In genomic region chr11:58963551-58964075, GRCh38 we compare ENCODE assay signal across 10 cellular contexts. TPM values are rescaled to one million over a fixed set of nuclear protein-coding genes. Genes with fewer than 3 reads are reported as not detected.
A peak's percentile ranks its signal among the peaks of the same experiment; 100 is the strongest.
DNase-seq lines count a peak whose midpoint lies in the region; ATAC-seq, FAIRE-seq and TF ChIP-seq lines count a peak whose summit lies in the region.
"Had no signal": no experiment of that assay in that cellular context is flagged by ENCODE, and none has a peak within 500 bp of the region (broad histone marks: within the 10 kb centered on the region; RNA-seq: fewer than 3 reads in every experiment).

No MANE protein-coding gene starts in this region.

- H4K5ac ChIP-seq in H9 (ENCODE audit: insufficient read length, low read depth, low read length): no peak overlapping the region

- H3K4me1 Mint-ChIP-seq in H9: peaks cover 12 to 17% of the 10 kb centered on the region in 2 experiments
- H3K4me1 Mint-ChIP-seq in CD8-positive, alpha-beta memory T cell: no peaks in the 10 kb centered on the region
- H3K4me1 Mint-ChIP-seq in natural killer cell: no peaks in the 10 kb centered on the region

- FAIRE-seq in K562 (lab: Jason Lieb, UNC): peak; percentile 61
- FAIRE-seq: GM12878 had no signal

- no CpG with 5 or more reads among the region's 27 CpGs for WGBS in H9 (ENCODE audit: extremely low coverage, insufficient read length, low lambda C conversion rate)
- WGBS in K562 (ENCODE audit: insufficient coverage, low coverage, missing lambda C conversion rate): 2% methylated on average over 26 of the region's 27 CpGs

- H3K79me2 ChIP-seq in H9 (ENCODE audit: insufficient read depth, low read length) (no peaks in the 10 kb centered on the region), K562 (ENCODE audit: control insufficient read depth, insufficient read depth, low read length) (no peaks in the 10 kb centered on the region)

- TF ChIP-seq CTCF in H9 (conservative IDR thresholded peaks at IDR 0.05): peak; percentile 53; the same call in 2 of the 3 replicates
- peak; percentile 23 to 28 (median 27); a peak in 2 of 6 replicates for TF ChIP-seq CTCF in K562 (IDR thresholded peaks at IDR 0.05 in 2 of 3, conservative IDR thresholded peaks at IDR 0.05 in 1 of 3; ENCODE audit: insufficient read depth in 2 of 3, low read depth in 1 of 3, low read length in 3 of 3)
- TF ChIP-seq CTCF in natural killer cell (IDR thresholded peaks at IDR 0.05): no peak

- H3K27me3 Mint-ChIP-seq in H9 (ENCODE audit: low read depth) (peaks cover 52% of the 10 kb centered on the region), natural killer cell (ENCODE audit: low read depth in 2 of 2) (peaks cover 8 to 9% of the 10 kb centered on the region in 2 donors)
- peaks cover 8 to 32% of the 10 kb centered on the region in 2 donors for H3K27me3 Mint-ChIP-seq in CD8-positive, alpha-beta memory T cell

- H3K9me3 Mint-ChIP-seq in H9 (peaks cover 0 to 3% of the 10 kb centered on the region in 2 experiments; a peak in 1 of 5 replicates), natural killer cell (no peaks in the 10 kb centered on the region)
- H3K9me3 Mint-ChIP-seq in CD8-positive, alpha-beta memory T cell: no peaks in the 10 kb centered on the region

- H3K56ac ChIP-seq in H9 (ENCODE audit: insufficient read length, low read depth, low read length): no peak overlapping the region

- no peak overlapping the region for H2BK120ac ChIP-seq in H9 (ENCODE audit: low read depth, low read length, poor library complexity, severe bottlenecking)

- H3K4me3 ChIP-seq in K562 (no peak overlapping the region), iPS-18c (ENCODE audit: insufficient read depth, low read depth, low read length) (peak overlapping the region; percentile 42; the same call in 1 of the 2 replicates), skeletal muscle cell (ENCODE audit: low read depth, low read length) (peak overlapping the region; percentile 33)
- H3K4me3 ChIP-seq in CD8-positive, alpha-beta memory T cell (ENCODE audit: low read length): no peak overlapping the region
- H3K4me3 ChIP-seq: GM12878 had no signal

- peak; percentile 84 for ATAC-seq in K562
- ATAC-seq in GM21515 (IDR thresholded peaks at IDR 0.05; ENCODE audit: unreplicated experiment): no peak
- no peak for ATAC-seq in natural killer cell
- ATAC-seq: GM12878 had no signal

- DNase-seq in H9 (peak; percentile 94), K562 (ENCODE audit: extremely low read depth in 1 of 4, low spot score in 3 of 4) (peak in 2 of 4 experiments; percentile 16 to 30), skeletal muscle cell (ENCODE audit: low read depth) (peak; percentile 12), NAMALWA (ENCODE audit: low spot score) (no peak), natural killer cell (no peak)
- no peak for DNase-seq in CD8-positive, alpha-beta memory T cell
- DNase-seq: nucleus accumbens had no signal

- H2BK12ac ChIP-seq in H9 (ENCODE audit: insufficient read length, low read depth, low read length): no peak overlapping the region

- no peak overlapping the region for H2BK20ac ChIP-seq in H9 (ENCODE audit: low read depth, low read length, poor library complexity, severe bottlenecking)

- no peak overlapping the region for H3K9ac ChIP-seq in H9 (ENCODE audit: extremely low read depth, insufficient read length, low read length)
- H3K9ac ChIP-seq in K562 (ENCODE audit: insufficient read depth in 1 of 2, low read depth in 2 of 2, low read length in 2 of 2): no peak overlapping the region

- in situ Hi-C loops in K562 (cut with MboI): no loop called here

- H3K4me3 Mint-ChIP-seq in H9 (peak overlapping the region in 1 of 2 experiments; percentile 54; a peak in 4 of 5 replicates), natural killer cell (no peak overlapping the region)
- no peak overlapping the region for H3K4me3 Mint-ChIP-seq in CD8-positive, alpha-beta memory T cell

- no peaks in the 10 kb centered on the region for H3K79me1 ChIP-seq in H9 (ENCODE audit: insufficient read depth, low read depth, low read length, poor library complexity, severe bottlenecking)

- no peak for TF ChIP-seq EP300 in K562 (IDR thresholded peaks at IDR 0.05; ENCODE audit: low read length)

- H3K27ac Mint-ChIP-seq in H9 (no peak overlapping the region), natural killer cell (no peak overlapping the region)
- H3K27ac Mint-ChIP-seq in CD8-positive, alpha-beta memory T cell: no peak overlapping the region

- no peaks in the 10 kb centered on the region; a peak in 2 of 7 replicates for H3K36me3 Mint-ChIP-seq in H9 (ENCODE audit: insufficient read depth in 1 of 3, low read depth in 3 of 3)
- H3K36me3 Mint-ChIP-seq in CD8-positive, alpha-beta memory T cell: no peaks in the 10 kb centered on the region
- no peaks in the 10 kb centered on the region for H3K36me3 Mint-ChIP-seq in natural killer cell

- H2BK5ac ChIP-seq in H9 (ENCODE audit: insufficient read length, low read length): no peak overlapping the region

- H4K20me1 ChIP-seq in H9 (ENCODE audit: control insufficient read depth, insufficient read depth, insufficient read length) (no peaks in the 10 kb centered on the region), K562 (replicated peaks; ENCODE audit: control insufficient read depth, insufficient read depth, low read length) (no peaks in the 10 kb centered on the region)

- POLR2A ChIA-PET in K562 (lab: Yijun Ruan, JAX): no interaction called here
- POLR2A ChIA-PET in CD8-positive, alpha-beta memory T cell (lab: Charles Lee): no interaction called here

- no peak overlapping the region for H4K8ac ChIP-seq in H9 (replicated peaks; ENCODE audit: insufficient read length, low read depth, low read length)

- no peak overlapping the region for H3T11ph ChIP-seq in H9 (ENCODE audit: low read length)

- H3K14ac ChIP-seq in H9 (ENCODE audit: insufficient read depth, low read length): peak overlapping the region; percentile 3; the same call in 1 of the 2 replicates

- no peak overlapping the region for H2AFZ ChIP-seq in H9 (ENCODE audit: low read length)
- peak overlapping the region; percentile 63; the same call in 1 of the 2 replicates for H2AFZ ChIP-seq in K562 (ENCODE audit: low read depth, low read length)

- H3K23ac ChIP-seq in H9 (ENCODE audit: insufficient read length, low read depth, low read length): no peak overlapping the region

- BruUV-seq in K562 (replicated peaks; lab: Mats Ljungman, UMichigan): no TSS peak

- H3K23me2 ChIP-seq in H9 (ENCODE audit: insufficient read length, low read depth, low read length, poor library complexity, severe bottlenecking): peaks cover 6% of the 10 kb centered on the region

- peak; percentile 15 to 21; a peak in 1 of 4 replicates for TF ChIP-seq RAD21 in K562 (CRISPR knock-in tag; conservative IDR thresholded peaks at IDR 0.05 in 1 of 2, IDR thresholded peaks at IDR 0.05 in 1 of 2)

- no peaks in the 10 kb centered on the region for H3K9me1 ChIP-seq in K562 (ENCODE audit: control insufficient read depth, insufficient read depth, low read length)

- H3K27ac ChIP-seq in H9 (ENCODE audit: insufficient read length, low read depth, low read length) (no peak overlapping the region), K562 (ENCODE audit: extremely low read depth, low read depth, low read length) (no peak overlapping the region)
- H3K27ac ChIP-seq in CD8-positive, alpha-beta memory T cell (ENCODE audit: low read depth, low read length): no peak overlapping the region

- no peak overlapping the region for H3K18ac ChIP-seq in H9 (ENCODE audit: insufficient read length, low read depth, low read length)

- H3K9me3 ChIP-seq in H9 (ENCODE audit: control insufficient read depth, low read depth, low read length): no peaks in the 10 kb centered on the region
- no peaks in the 10 kb centered on the region for H3K9me3 ChIP-seq in K562 (replicated peaks; ENCODE audit: control insufficient read depth, insufficient read depth, low read depth, low read length)
- H3K9me3 ChIP-seq in iPS-18c (ENCODE audit: control insufficient read depth, insufficient read depth, low read length): peaks cover 2% of the 10 kb centered on the region
- no peaks in the 10 kb centered on the region for H3K9me3 ChIP-seq in CD8-positive, alpha-beta memory T cell (ENCODE audit: low read length)

- intact Hi-C loops in K562 (cut with micrococcal nuclease) (no loop called here), natural killer cell (cut with micrococcal nuclease) (no loop called here)

- H4K91ac ChIP-seq in H9 (ENCODE audit: insufficient read length, low read depth, low read length): no peak overlapping the region

- H3K4me2 ChIP-seq in H9 (ENCODE audit: insufficient read depth, insufficient read length, low read length) (peak overlapping the region; percentile 11), K562 (ENCODE audit: insufficient read depth, low read length) (peak overlapping the region; percentile 21)

- H3K4ac ChIP-seq in H9 (ENCODE audit: low read depth, low read length): no peak overlapping the region

- CTCF ChIA-PET in K562 (lab: Yijun Ruan, JAX; ENCODE audit: low intra/inter-chr PET ratio): no interaction called here
- CTCF ChIA-PET in CD8-positive, alpha-beta memory T cell (lab: Charles Lee): interaction anchor here (0.8 kb wide), 1 partner anchor 195 kb away, joined by 3 read pairs; no protein-coding TSS in a partner anchor

- H3K27me3 ChIP-seq in H9 (ENCODE audit: insufficient read depth, low read length) (peaks cover 11% of the 10 kb centered on the region), K562 (ENCODE audit: control insufficient read depth in 2 of 2, insufficient read depth in 2 of 2, low read length in 2 of 2) (peaks cover 0 to 17% of the 10 kb centered on the region in 2 experiments; a peak in 3 of 5 replicates)
- no peaks in the 10 kb centered on the region for H3K27me3 ChIP-seq in CD8-positive, alpha-beta memory T cell (ENCODE audit: insufficient read depth, low read length, poor library complexity, severe bottlenecking)

- H3K4me1 ChIP-seq in H9 (ENCODE audit: insufficient read depth, low read length) (no peaks in the 10 kb centered on the region), K562 (replicated peaks in 1 of 2; ENCODE audit: control insufficient read depth in 2 of 2, insufficient read depth in 2 of 2, low read length in 2 of 2) (peaks cover 0 to 3% of the 10 kb centered on the region in 2 experiments; a peak in 1 of 5 replicates)
- H3K4me1 ChIP-seq in CD8-positive, alpha-beta memory T cell (ENCODE audit: insufficient read depth, low read length): no peaks in the 10 kb centered on the region

- H2BK15ac ChIP-seq in H9 (ENCODE audit: low read depth, low read length): no peak overlapping the region

- no peaks in the 10 kb centered on the region for H3K36me3 ChIP-seq in K562 (ENCODE audit: control insufficient read depth, insufficient read depth, low read length)
- no peaks in the 10 kb centered on the region for H3K36me3 ChIP-seq in CD8-positive, alpha-beta memory T cell (ENCODE audit: insufficient read depth, low read length)

- TF ChIP-seq POLR2A in K562 (conservative IDR thresholded peaks at IDR 0.05): no peak

- no peak overlapping the region for H2AK5ac ChIP-seq in H9 (ENCODE audit: insufficient read length, low read length)

RNA-seq across cellular contexts. Expression of gene GLYATL1, which starts 24.3 kb away (rescaled TPM):
- 2.1 and 2.8 TPM in 2 replicates for total RNA-seq in H9 (2021)
- total RNA-seq in K562 (2011; cell fraction: chromatin; rRNA removed; ENCODE audit: low replicate concordance): not detected in 2 replicates
- total RNA-seq in K562 (2011; cell fraction: nucleolus; rRNA removed): not detected in 2 replicates
- total RNA-seq in K562 (2011; cell fraction: nucleoplasm; rRNA removed): not detected in 2 replicates
- total RNA-seq in K562 (2014; rRNA removed): not detected in 2 replicates
- total RNA-seq in K562 (2014; rRNA removed; fragmentation: Illumina TruSeq; extraction: Trizol): not detected in 2 replicates
- not detected in 2 replicates for total RNA-seq in K562 (2015; rRNA removed; fragmentation: Illumina TruSeq; extraction: Trizol)
- total RNA-seq in K562 (2021): not detected in 2 replicates
- not detected in 2 replicates for polyA plus RNA-seq in K562 (2011; rRNA removed)
- polyA plus RNA-seq in K562 (2011; cell fraction: cytosol; rRNA removed): not detected in 2 replicates
- not detected in 2 replicates for polyA plus RNA-seq in K562 (2011; cell fraction: nucleus; rRNA removed)
- not detected in 2 replicates for polyA plus RNA-seq in K562 (2012)
- not detected in 2 replicates for polyA plus RNA-seq in K562 (2014; fragmentation: Illumina TruSeq; extraction: Trizol)
- not detected for polyA plus RNA-seq in K562 (2014; fragmentation: Nextera tagmentation; extraction: Ambion mirVana)
- polyA plus RNA-seq in K562 (2014; rRNA removed): not detected in 2 replicates
- not detected in 2 replicates for polyA minus RNA-seq in K562 (2011; rRNA and poly(A)+ RNA removed)
- polyA minus RNA-seq in K562 (2011; cell fraction: cytosol; rRNA and poly(A)+ RNA removed): not detected in 2 replicates
- not detected in 2 replicates for polyA minus RNA-seq in K562 (2011; cell fraction: nucleus; rRNA and poly(A)+ RNA removed)
- not detected for total RNA-seq in CD8-positive, alpha-beta memory T cell
- not detected for polyA plus RNA-seq in CD8-positive, alpha-beta memory T cell
- not detected for total RNA-seq in natural killer cell
- total RNA-seq: GM12878 had no signal
- polyA plus RNA-seq: GM12878 had no signal

Comparison
In these comparisons a context has a peak if more than half of its experiments do, and no peak if none do; other contexts are left out.
1. DNase-seq: peak in H9 (single experiment) and skeletal muscle cell (single experiment); none in CD8-positive, alpha-beta memory T cell (0 of 5), NAMALWA (single experiment) and natural killer cell (single experiment).
2. H3K4me3 ChIP-seq: peak in iPS-18c (single experiment) and skeletal muscle cell (single experiment); none in K562 (single experiment) and CD8-positive, alpha-beta memory T cell (single experiment).